In genomic region chr4:20995015-20995414, GRCh38 we compare ENCODE assay signal across 28 cellular contexts.
"Had no signal": no experiment of that assay in that cellular context is flagged by ENCODE, and none has a peak within 500 bp of the region (broad histone marks: within the 10 kb centered on the region; RNA-seq: fewer than 3 reads in every experiment).

No MANE protein-coding gene starts in this region.

- H3K9me3 Mint-ChIP-seq: nephron had no signal

- H3K4me3 Mint-ChIP-seq: naive thymus-derived CD8-positive, alpha-beta T cell; nephron; neural crest cell; stimulated activated effector memory CD8-positive, alpha-beta T cell treated with anti-CD3 and anti-CD28 coated beads, Interleukin-12 subunit alpha, Interleukin-12 subunit beta, amount 100 ng/mL, for 72 hours; stimulated activated naive CD8-positive, alpha-beta T cell treated with anti-CD3 and anti-CD28 coated beads, Interleukin-15, Interleukin-2, amounts not matched to agents 100 ng/mL and 50 ng/mL, for 24 hours had no signal

- H3K27me3 Mint-ChIP-seq: naive thymus-derived CD8-positive, alpha-beta T cell; stimulated activated naive CD8-positive, alpha-beta T cell treated with anti-CD3 and anti-CD28 coated beads, Interleukin-15, Interleukin-2, amounts not matched to agents 100 ng/mL and 50 ng/mL, for 24 hours had no signal

- H3K27me3 ChIP-seq: left lung, pancreas, sigmoid colon, spleen, suprapubic skin, tibial artery, upper lobe of right lung had no signal

- ATAC-seq: left cardiac atrium; left lung; lower lobe of right lung; naive thymus-derived CD8-positive, alpha-beta T cell; pancreas; right cardiac atrium; stimulated activated effector memory CD8-positive, alpha-beta T cell treated with anti-CD3 and anti-CD28 coated beads, Interleukin-12 subunit alpha, Interleukin-12 subunit beta, amount 100 ng/mL, for 72 hours; upper lobe of right lung had no signal

- H3K9me3 ChIP-seq: pancreas, prostate gland, sigmoid colon, suprapubic skin, thoracic aorta, tibial artery, upper lobe of right lung had no signal

- H3K4me3 ChIP-seq: left lung, lower lobe of right lung, pancreas, prostate gland, sigmoid colon, spleen, suprapubic skin, thoracic aorta, tibial artery, upper lobe of right lung had no signal

- H3K4me1 ChIP-seq: left lung, lower lobe of right lung, pancreas, prostate gland, sigmoid colon, spleen, suprapubic skin, tibial artery, upper lobe of right lung had no signal

- DNase-seq: hippocampal formation; kidney glomerular epithelial cell; left cardiac atrium; left lung; lower lobe of right lung; mesenchymal stem cell; naive thymus-derived CD8-positive, alpha-beta T cell; nucleus accumbens; pancreas; posterior cingulate gyrus; retina; right cardiac atrium; sigmoid colon; small intestine; spleen; stimulated activated CD4-positive, alpha-beta T cell treated with anti-CD3 and anti-CD28 coated beads, Interleukin-4, amount 100 ng/mL, for 24 hours; stimulated activated naive CD4-positive, alpha-beta T cell; tibial artery; upper lobe of right lung had no signal

- H3K27ac Mint-ChIP-seq: naive thymus-derived CD8-positive, alpha-beta T cell; nephron; stimulated activated effector memory CD8-positive, alpha-beta T cell treated with anti-CD3 and anti-CD28 coated beads, Interleukin-12 subunit alpha, Interleukin-12 subunit beta, amount 100 ng/mL, for 72 hours; stimulated activated naive CD8-positive, alpha-beta T cell treated with anti-CD3 and anti-CD28 coated beads, Interleukin-15, Interleukin-2, amounts not matched to agents 100 ng/mL and 50 ng/mL, for 24 hours had no signal

- H3K36me3 ChIP-seq: left lung, lower lobe of right lung, pancreas, prostate gland, sigmoid colon, spleen, suprapubic skin, thoracic aorta, tibial artery, upper lobe of right lung had no signal

- H3K36me3 Mint-ChIP-seq: stimulated activated effector memory CD8-positive, alpha-beta T cell treated with anti-CD3 and anti-CD28 coated beads, Interleukin-12 subunit alpha, Interleukin-12 subunit beta, amount 100 ng/mL, for 72 hours had no signal

- FAIRE-seq: keratinocyte, pancreas, small intestine, urothelium cell line had no signal

- H3K27ac ChIP-seq: left lung, lower lobe of right lung, pancreas, prostate gland, sigmoid colon, spleen, suprapubic skin, thoracic aorta, tibial artery, upper lobe of right lung had no signal

- H3K4me1 Mint-ChIP-seq: nephron; neural crest cell; stimulated activated effector memory CD8-positive, alpha-beta T cell treated with anti-CD3 and anti-CD28 coated beads, Interleukin-12 subunit alpha, Interleukin-12 subunit beta, amount 100 ng/mL, for 72 hours had no signal
